Comparison of ENCODE assay signal across 5 cellular contexts in the genomic region with DNA sequence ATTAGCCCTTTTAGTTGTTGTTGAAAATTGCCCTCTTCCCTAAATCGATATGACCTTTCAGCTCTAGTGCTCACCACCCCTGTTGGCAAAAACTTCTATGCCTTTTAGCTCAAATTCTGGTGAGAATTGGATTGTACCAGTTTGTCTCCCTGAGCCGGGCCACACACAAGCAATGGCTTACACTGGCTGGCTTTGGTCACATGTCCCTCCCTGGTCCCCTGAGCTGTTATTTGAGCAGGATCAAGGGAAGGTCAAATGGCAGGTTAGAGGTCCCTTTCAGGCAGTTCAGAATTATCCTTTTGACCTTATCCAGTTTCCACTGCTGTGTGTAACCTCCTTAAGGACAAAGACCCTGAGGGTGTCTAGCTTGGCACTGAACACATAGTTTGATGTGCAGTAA. TPM values are rescaled to one million over a fixed set of nuclear protein-coding genes. Genes with fewer than 3 reads are reported as not detected.
"Had no signal": no experiment of that assay in that cellular context is flagged by ENCODE, and none has a peak within 500 bp of the region (broad histone marks: within the 10 kb centered on the region; RNA-seq: fewer than 3 reads in every experiment).

No MANE protein-coding gene starts in this region.

RNA-seq across cellular contexts. Expression of gene NUPR2, which starts 14.8 kb away (rescaled TPM):
- total RNA-seq: GM23338, H1, H9, HT-29 had no signal
- polyA plus RNA-seq: GM23338, H1, IgD-negative memory B cell had no signal

RNA-seq across cellular contexts. Expression of gene CHCHD2, which starts 24.8 kb away (rescaled TPM):
- total RNA-seq: GM23338 had no signal

RNA-seq across cellular contexts. Expression of gene PHKG1, which starts 38.3 kb away (rescaled TPM):
- total RNA-seq: GM23338 had no signal
- polyA plus RNA-seq: GM23338, IgD-negative memory B cell had no signal
